Comparison of ENCODE assay signal across 8 cellular contexts in genomic region chr12:88035907-88036289, GRCh38. TPM values are rescaled to one million over a fixed set of nuclear protein-coding genes. Genes with fewer than 3 reads are reported as not detected.
DNase-seq lines count a peak whose midpoint lies in the region; ATAC-seq and TF ChIP-seq lines count a peak whose summit lies in the region.

No MANE protein-coding gene starts in this region.

- H3K36me3 ChIP-seq in HCT116 (ENCODE audit: control insufficient read depth in 1 of 2, insufficient read depth in 2 of 2, low read length in 2 of 2) = peaks cover 0 to 9% of the 10 kb centered on the region in 2 experiments; a peak in 2 of 4 replicates
- no peaks in the 10 kb centered on the region for H3K36me3 ChIP-seq in effector memory CD4-positive, alpha-beta T cell (ENCODE audit: control insufficient read depth, insufficient read depth, low read length)

- peaks cover 32 to 50% of the 10 kb centered on the region in 2 donors for H3K4me1 Mint-ChIP-seq in natural killer cell

- no peak for TF ChIP-seq RAD21 in HCT116 (IDR thresholded peaks at IDR 0.05; ENCODE audit: low read depth)

- H3K4me3 Mint-ChIP-seq in natural killer cell = peak overlapping the region; percentile 97

- peaks cover 5% of the 10 kb centered on the region; the same call in 1 of the 2 replicates for H4K20me1 ChIP-seq in HCT116 (ENCODE audit: insufficient read depth)

- POLR2A ChIA-PET in HCT116 (lab: Charles Lee) = no interaction called here

- H3K4me1 ChIP-seq in HCT116 (ENCODE audit: control insufficient read depth in 1 of 2, insufficient read depth in 2 of 2, low read length in 2 of 2) = peaks cover 3 to 12% of the 10 kb centered on the region in 2 experiments; a peak in 3 of 4 replicates
- peaks cover 18% of the 10 kb centered on the region for H3K4me1 ChIP-seq in effector memory CD4-positive, alpha-beta T cell (ENCODE audit: control insufficient read depth, insufficient read depth, low read length, poor library complexity, severe bottlenecking)

- peak overlapping the region; percentile 86 to 93 for H3K27ac Mint-ChIP-seq in natural killer cell

- H3K4me2 ChIP-seq in HCT116 (ENCODE audit: low read length) = peak overlapping the region; percentile 88

- TF ChIP-seq POLR2A in HCT116 (IDR thresholded peaks at IDR 0.05; ENCODE audit: borderline replicate concordance, extremely low read depth, insufficient read depth, insufficient read length) = no peak

- peak; percentile 36 for ATAC-seq in GM18511 (IDR thresholded peaks at IDR 0.05; ENCODE audit: unreplicated experiment)
- peak; percentile 18 for ATAC-seq in HCT116
- ATAC-seq in natural killer cell = peak in 2 of 3 donors; percentile 0 to 5

- no peak overlapping the region for H2AFZ ChIP-seq in HCT116 (ENCODE audit: low read depth, low read length, poor library complexity, severe bottlenecking)

- DNase-seq in HCT116 (ENCODE audit: low read depth, low spot score) (no peak), NCI-H460 (ENCODE audit: extremely low read depth, low read depth) (peak; percentile 1), natural killer cell (no peak), NCI-H446 treated with DMSO at 0.1 percent for 48 hours (lab: John Stamatoyannopoulos, UW) (no peak), NOMO-1 treated with dmso at 0.1 percent for 144 hours (lab: John Stamatoyannopoulos, UW; ENCODE audit: unreplicated experiment) (no peak)
- DNase-seq in effector memory CD4-positive, alpha-beta T cell = no peak
- no peak for DNase-seq in stimulated activated naive CD4-positive, alpha-beta T cell (lab: John Stamatoyannopoulos, UW)

- no peaks in the 10 kb centered on the region for H3K9me3 ChIP-seq in HCT116 (ENCODE audit: control insufficient read depth in 1 of 2, insufficient read depth in 1 of 2, low read depth in 1 of 2, low read length in 2 of 2)
- no peaks in the 10 kb centered on the region for H3K9me3 ChIP-seq in effector memory CD4-positive, alpha-beta T cell (ENCODE audit: control insufficient read depth, low read length)

- H3K27me3 Mint-ChIP-seq in natural killer cell (ENCODE audit: low read depth in 2 of 2) = no peaks in the 10 kb centered on the region

- intact Hi-C loops in HCT116 (cut with micrococcal nuclease) (no loop called here), natural killer cell (cut with micrococcal nuclease) (loop anchor here (1.0 kb wide), 1 partner anchor 106 kb away; the partner anchor contains the start of genes CEP290 and TMTC3)

- no peaks in the 10 kb centered on the region for H3K36me3 Mint-ChIP-seq in natural killer cell

- no peaks in the 10 kb centered on the region for H3K9me2 ChIP-seq in HCT116 (ENCODE audit: insufficient read depth)

- TF ChIP-seq CTCF in HCT116 (IDR thresholded peaks at IDR 0.05 in 2 of 3, conservative IDR thresholded peaks at IDR 0.05 in 1 of 3; ENCODE audit: borderline replicate concordance in 1 of 3, insufficient read depth in 1 of 3, low read depth in 2 of 3, low read length in 2 of 3) = no peak
- TF ChIP-seq CTCF in natural killer cell (IDR thresholded peaks at IDR 0.05) = no peak

- peaks cover 55% of the 10 kb centered on the region for H3K79me2 ChIP-seq in HCT116 (ENCODE audit: insufficient read depth, low read length)

- H3K27ac ChIP-seq in HCT116 (ENCODE audit: low read depth, low read length) = peak overlapping the region; percentile 17; the same call in 1 of the 2 replicates
- H3K27ac ChIP-seq in effector memory CD4-positive, alpha-beta T cell (ENCODE audit: insufficient read depth, low read length, poor library complexity, severe bottlenecking) = peak overlapping the region; percentile 70

- H3K9me3 Mint-ChIP-seq in natural killer cell = no peaks in the 10 kb centered on the region

- CTCF ChIA-PET in HCT116 (lab: Charles Lee) = no interaction called here

- no peaks in the 10 kb centered on the region for H3K27me3 ChIP-seq in HCT116 (ENCODE audit: insufficient read depth, low read length)
- H3K27me3 ChIP-seq in effector memory CD4-positive, alpha-beta T cell (replicated peaks; ENCODE audit: control insufficient read depth, insufficient read depth, low read length, poor library complexity, severe bottlenecking) = no peaks in the 10 kb centered on the region

- BruUV-seq in HCT116 (replicated peaks; lab: Mats Ljungman, UMichigan) = no TSS peak

- H3K9ac ChIP-seq in HCT116 (ENCODE audit: low read length) = peak overlapping the region; percentile 90

- RAD21 ChIA-PET in HCT116 (lab: Charles Lee; ENCODE audit: low non-redundant PET in 1 of 2, low total read pairs in 2 of 2, uncharacterized antibody in 2 of 2, unreplicated experiment in 2 of 2) = no interaction called here

- peak overlapping the region; percentile 74 to 76 for H3K4me3 ChIP-seq in HCT116 (replicated peaks in 1 of 2; ENCODE audit: low read depth in 1 of 2, low read length in 2 of 2)
- peak overlapping the region; percentile 75 for H3K4me3 ChIP-seq in effector memory CD4-positive, alpha-beta T cell (ENCODE audit: insufficient read depth, low read depth, low read length, poor library complexity, severe bottlenecking)

TF ChIP-seq in HCT116, 20 proteins besides CTCF, POLR2A, EP300 and RAD21:
- 0 out of 2 replicates have a peak, but pooled peaks have one; percentile 36 for TF ChIP-seq ZFX (IDR thresholded peaks at IDR 0.05)
- TF ChIP-seq MAX (IDR thresholded peaks at IDR 0.05) = no peak

RNA-seq across cellular contexts. Expression of gene C12orf50, which starts 6.7 kb away (rescaled TPM):
- total RNA-seq in HCT116 (2021; ENCODE audit: unreplicated experiment) (not detected), natural killer cell (under 1 TPM in 1 of 3 donors, not detected in 2; 0.18 TPM)
- polyA plus RNA-seq in HCT116 (2012) = 0.01 TPM in 1 of 2 replicates, not detected in the other
- not detected in 2 replicates for total RNA-seq in NCI-H460 (2014; rRNA removed; shearing (Covaris generic))
- polyA plus RNA-seq in NCI-H460 (2014; cell fraction: nucleus; rRNA removed) = 0.62 TPM in 1 of 2 replicates, not detected in the other
